In genomic region chr2:64637000-64637628, GRCh38 we compare ENCODE assay signal across 8 cellular contexts. TPM values are rescaled to one million over a fixed set of nuclear protein-coding genes. Genes with fewer than 3 reads are reported as not detected.
A peak's percentile ranks its signal among the peaks of the same experiment; 100 is the strongest.
DNase-seq lines count a peak whose midpoint lies in the region; ATAC-seq and TF ChIP-seq lines count a peak whose summit lies in the region.

No MANE protein-coding gene starts in this region.

- H3K4me3 ChIP-seq in Peyer's patch: no peak overlapping the region
- H3K4me3 ChIP-seq in osteoblast (ENCODE audit: insufficient read depth, low read length): no peak overlapping the region

- peaks cover 100% of the 10 kb centered on the region for H4K20me1 ChIP-seq in osteoblast (ENCODE audit: insufficient read depth, low read length)

- H3K27ac ChIP-seq in Peyer's patch (peak overlapping the region in 3 of 4 donors; percentile 37 to 86 (median 78)), osteoblast (ENCODE audit: low read depth, low read length) (peak overlapping the region; percentile 21)

- H3K4me2 ChIP-seq in osteoblast (ENCODE audit: insufficient read depth, low read length): no peak overlapping the region

- TF ChIP-seq POLR2A in GM18951 (IDR thresholded peaks at IDR 0.05; ENCODE audit: extremely low read depth, insufficient read depth, insufficient read length) (peak; percentile 14), Peyer's patch (IDR thresholded peaks at IDR 0.05) (no peak)

- H3K79me2 ChIP-seq in osteoblast (ENCODE audit: insufficient read depth, low read length): peaks cover 100% of the 10 kb centered on the region

- peak; percentile 57 for ATAC-seq in HG02763 (IDR thresholded peaks at IDR 0.05; ENCODE audit: unreplicated experiment)
- ATAC-seq in left colon: no peak

- no peak for TF ChIP-seq CTCF in Peyer's patch (IDR thresholded peaks at IDR 0.05)
- no peak for TF ChIP-seq CTCF in osteoblast (IDR thresholded peaks at IDR 0.05; ENCODE audit: extremely low read depth, low read depth, low read length)

- H3K4me1 ChIP-seq in Peyer's patch (peaks cover 0 to 26% (median 18%) of the 10 kb centered on the region in 4 donors), osteoblast (ENCODE audit: insufficient read depth, low read length) (peaks cover 42% of the 10 kb centered on the region)

- DNase-seq in Peyer's patch: peak in 2 of 3 donors; percentile 79
- no peak for DNase-seq in osteoblast (ENCODE audit: insufficient read length, low spot score, missing footprints)
- DNase-seq in activated CD4-positive, CD25-positive, alpha-beta regulatory T cell (lab: John Stamatoyannopoulos, UW): no peak
- no peak for DNase-seq in stimulated activated naive CD4-positive, alpha-beta T cell treated with Interleukin-2 at 50 U/mL for 16 hours (lab: John Stamatoyannopoulos, UW)
- no peak for DNase-seq in effector CD8-positive, alpha-beta T cell (lab: John Stamatoyannopoulos, UW)
- no peak for DNase-seq in left colon

- H3K27me3 ChIP-seq in Peyer's patch: no peaks in the 10 kb centered on the region
- no peaks in the 10 kb centered on the region for H3K27me3 ChIP-seq in osteoblast (ENCODE audit: insufficient read depth, low read length)

- H3K9me3 ChIP-seq in Peyer's patch (no peaks in the 10 kb centered on the region), osteoblast (ENCODE audit: low read depth, low read length) (no peaks in the 10 kb centered on the region)

- no peak overlapping the region for H2AFZ ChIP-seq in osteoblast (ENCODE audit: low read length)

- intact Hi-C loops in left colon (cut with DNase I, micrococcal nuclease): no loop called here

- H3K36me3 ChIP-seq in Peyer's patch (peaks cover 0 to 34% (median 0%) of the 10 kb centered on the region in 3 donors), osteoblast (ENCODE audit: insufficient read depth, low read length) (peaks cover 70% of the 10 kb centered on the region)

- in situ Hi-C loops in GM18951 (cut with MboI; ENCODE audit: low sequenced_read_pairs, unreplicated experiment): loop anchor here (10.0 to 25.0 kb wide), 2 partner anchors 228 to 400 kb away; no protein-coding TSS in a partner anchor

RNA-seq across cellular contexts. Expression of gene SERTAD2, which starts 16.6 kb away (rescaled TPM):
- total RNA-seq in Peyer's patch (10 to 100 TPM in 1 of 4 donors, 1 to 10 TPM in 3; 8.7 to 10.3 (median 9.8) TPM), osteoblast (24.6 and 26.5 TPM in 2 replicates), left colon (10 to 100 TPM; 16.0 to 20.5 TPM)

Comparison
In these comparisons a context has a peak if more than half of its experiments do, and no peak if none do; other contexts are left out.
1. DNase-seq: peak in Peyer's patch (2 of 3); none in osteoblast (single experiment), activated CD4-positive, CD25-positive, alpha-beta regulatory T cell (0 of 4), stimulated activated naive CD4-positive, alpha-beta T cell treated with Interleukin-2 at 50 U/mL for 16 hours (single experiment), effector CD8-positive, alpha-beta T cell (single experiment) and left colon (0 of 2).